ENCODE assay signal across 17 cellular contexts in genomic region chr16:19528666-19529065, GRCh38. TPM values are rescaled to one million over a fixed set of nuclear protein-coding genes. Genes with fewer than 3 reads are reported as not detected.
DNase-seq lines count a peak whose midpoint lies in the region; ATAC-seq and TF ChIP-seq lines count a peak whose summit lies in the region.
"Had no signal": no experiment of that assay in that cellular context is flagged by ENCODE, and none has a peak within 500 bp of the region (broad histone marks: within the 10 kb centered on the region; RNA-seq: fewer than 3 reads in every experiment).

No MANE protein-coding gene starts in this region.

- H3K27me3 ChIP-seq in layer of hippocampus (ENCODE audit: control insufficient read depth, insufficient read depth, low read length) (no peaks in the 10 kb centered on the region), left lung (no peaks in the 10 kb centered on the region)
- H3K27me3 ChIP-seq: BE2C had no signal

- DNase-seq in left lung: no peak
- DNase-seq in activated CD4-positive, alpha-beta T cell treated with anti-CD3 and anti-CD28 coated beads for 1 hour: no peak
- DNase-seq: BE2C; CD4-positive, alpha-beta memory T cell; DMS153; DMS79 treated with DMSO at 0.1 percent for 48 hours; EL; H9; HFFc6 had no signal

- H3K4me3 ChIP-seq in left lung: no peak overlapping the region
- H3K4me3 ChIP-seq: A549, GM23338 had no signal

- no peak for TF ChIP-seq CTCF in left lung (IDR thresholded peaks at IDR 0.05)

- intact Hi-C loops in left lung (cut with DNase I): no loop called here

- no peak for ATAC-seq in HG02642 (IDR thresholded peaks at IDR 0.05; ENCODE audit: poor library complexity, unreplicated experiment)
- ATAC-seq in left lung: no peak
- ATAC-seq: A549, GM23338 had no signal

- peak overlapping the region; percentile 82 for H3K27ac ChIP-seq in angular gyrus (ENCODE audit: low read depth, low read length)
- peak overlapping the region; percentile 51 for H3K27ac ChIP-seq in cingulate gyrus (ENCODE audit: low read depth, low read length)
- peak overlapping the region; percentile 31 for H3K27ac ChIP-seq in layer of hippocampus (ENCODE audit: low read depth, low read length)
- no peak overlapping the region for H3K27ac ChIP-seq in left lung
- H3K27ac ChIP-seq: A549, C4-2B, HL-60 had no signal

- peaks cover 8 to 14% of the 10 kb centered on the region in 2 donors for H3K4me1 ChIP-seq in left lung
- H3K4me1 ChIP-seq: BE2C had no signal

- H3K9me3 ChIP-seq in left lung: no peaks in the 10 kb centered on the region
- H3K9me3 ChIP-seq: A549, BE2C had no signal

- peaks cover 0 to 33% of the 10 kb centered on the region in 2 donors for H3K36me3 ChIP-seq in left lung

RNA-seq across cellular contexts. Expression of gene CCP110, which starts 4.9 kb away (rescaled TPM):
- 10 to 100 TPM; 22.3 to 23.6 TPM for total RNA-seq in left lung

RNA-seq across cellular contexts. Expression of gene GDE1, which starts 6.8 kb away (rescaled TPM):
- total RNA-seq in left lung: 100 to 1,000 TPM in 1 of 2 donors, 10 to 100 TPM in 1; 84.6 to 111 TPM

RNA-seq across cellular contexts. Expression of gene VPS35L, which starts 26.8 kb away (rescaled TPM):
- total RNA-seq in left lung: 10 to 100 TPM; 57.3 to 70.2 TPM

Comparison
In these comparisons a context has a peak if more than half of its experiments do, and no peak if none do; other contexts are left out.
1. H3K27ac ChIP-seq: peak in angular gyrus (single experiment), cingulate gyrus (single experiment) and layer of hippocampus (single experiment); none in left lung (0 of 2).